In the genomic region with DNA sequence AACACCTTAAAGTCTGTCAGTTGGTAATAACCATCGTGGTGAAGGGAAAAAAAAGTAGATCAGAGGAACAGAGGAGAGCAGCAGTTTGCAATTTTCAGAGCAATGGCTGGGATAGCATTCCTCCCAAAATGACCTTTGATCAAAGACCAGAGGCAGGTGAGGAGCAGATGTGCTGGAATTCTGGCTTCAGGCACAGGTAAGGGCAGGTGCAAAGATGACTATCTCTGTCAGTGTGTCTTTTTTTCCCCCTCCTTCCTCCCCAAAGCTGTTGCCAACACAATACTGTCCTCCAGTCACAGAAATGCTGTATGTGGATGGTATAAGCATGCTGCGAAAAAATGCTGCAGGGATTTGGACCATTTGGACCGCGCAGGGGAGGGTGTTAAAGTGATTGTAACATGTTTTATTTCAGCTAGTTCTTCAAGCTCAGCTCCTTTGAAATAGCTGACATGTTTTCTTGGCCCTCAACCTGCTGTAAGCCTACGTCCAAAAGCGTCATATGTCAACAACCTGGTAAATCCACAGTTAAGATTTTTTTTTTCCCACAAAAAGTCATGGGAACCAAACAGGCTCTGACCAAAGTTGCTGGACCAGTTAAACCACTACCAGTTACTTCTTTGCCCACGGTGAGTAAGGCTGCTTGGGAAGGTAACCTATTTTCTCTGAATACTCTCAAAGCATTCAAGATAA, we compare ENCODE assay signal across 14 cellular contexts.
DNase-seq lines count a peak whose midpoint lies in the region; ATAC-seq, FAIRE-seq and TF ChIP-seq lines count a peak whose summit lies in the region.
"Had no signal": no experiment of that assay in that cellular context is flagged by ENCODE, and none has a peak within 500 bp of the region (broad histone marks: within the 10 kb centered on the region; RNA-seq: fewer than 3 reads in every experiment).

No MANE protein-coding gene starts in this region.

- peak; percentile 44 for FAIRE-seq in keratinocyte (lab: Jason Lieb, UNC)

- 0 out of 2 replicates have a peak, but pooled peaks cover under 1% of the 10 kb centered on the region for H4K20me1 ChIP-seq in IMR-90 (ENCODE audit: insufficient read depth, low read length)
- peaks cover 6% of the 10 kb centered on the region for H4K20me1 ChIP-seq in keratinocyte (ENCODE audit: control insufficient read depth, extremely low read depth, insufficient read depth, low read length)

- peaks cover 78% of the 10 kb centered on the region for H3K4me1 Mint-ChIP-seq in WTC11
- peaks cover 52 to 88% of the 10 kb centered on the region in 2 donors for H3K4me1 Mint-ChIP-seq in stimulated activated naive B cell treated with anti-CD40 and anti-IgM and Interleukin-4, amounts not matched to agents 10 μg/mL and 1 μg/mL and 100 μg/mL, for 72 hours

- H3K4me2 ChIP-seq in IMR-90 (ENCODE audit: low read depth, low read length) (no peak overlapping the region), keratinocyte (ENCODE audit: control insufficient read depth, extremely low read depth, insufficient read depth, low read depth, low read length) (peak overlapping the region; percentile 58)

- no peak overlapping the region for H2AK5ac ChIP-seq in IMR-90 (ENCODE audit: low read depth, low read length)

- H4K8ac ChIP-seq in IMR-90 (ENCODE audit: low read depth in 2 of 2, low read length in 2 of 2): no peak overlapping the region

- H3K27me3 ChIP-seq in IMR-90 (ENCODE audit: control insufficient read depth, insufficient read depth, low read length) (no peaks in the 10 kb centered on the region), keratinocyte (ENCODE audit: control insufficient read depth, extremely low read depth, insufficient read depth, low read length) (no peaks in the 10 kb centered on the region), WERI-Rb-1 (ENCODE audit: insufficient read depth, low read depth, severe bottlenecking) (no peaks in the 10 kb centered on the region)

- H3K36me3 Mint-ChIP-seq in WTC11: no peaks in the 10 kb centered on the region
- peaks cover 22 to 33% of the 10 kb centered on the region in 2 donors for H3K36me3 Mint-ChIP-seq in stimulated activated naive B cell treated with anti-CD40 and anti-IgM and Interleukin-4, amounts not matched to agents 10 μg/mL and 1 μg/mL and 100 μg/mL, for 72 hours

- no peak for ATAC-seq in IMR-90 (ENCODE audit: low read depth)
- ATAC-seq in WTC11: no peak
- ATAC-seq in stimulated activated naive B cell treated with anti-CD40 and anti-IgM and Interleukin-4, amounts not matched to agents 10 μg/mL and 1 μg/mL and 100 μg/mL, for 72 hours (replicated peaks): no peak
- no peak for ATAC-seq in HG03378 (IDR thresholded peaks at IDR 0.05; ENCODE audit: unreplicated experiment)
- ATAC-seq: naive thymus-derived CD4-positive, alpha-beta T cell had no signal

- dilution Hi-C loops in IMR-90 (cut with HindIII; ENCODE audit: low sequenced_read_pairs, unreplicated experiment) (no loop called here), keratinocyte (cut with MboI; ENCODE audit: extremely low pct_ligation_motif_present, low sequenced_read_pairs) (no loop called here)

- no peak overlapping the region for H2BK5ac ChIP-seq in IMR-90 (ENCODE audit: low read depth, low read length, poor library complexity, severe bottlenecking)

- no peaks in the 10 kb centered on the region for H3K79me2 ChIP-seq in keratinocyte (ENCODE audit: control insufficient read depth, insufficient read depth, low read length)

- no peak overlapping the region for H3K4me3 ChIP-seq in IMR-90 (ENCODE audit: insufficient read depth, low read depth, low read length)
- no peak overlapping the region for H3K4me3 ChIP-seq in keratinocyte (ENCODE audit: control insufficient read depth in 2 of 3, extremely low read depth in 1 of 3, insufficient read depth in 2 of 3, low read depth in 1 of 3, low read length in 3 of 3)
- no peak overlapping the region for H3K4me3 ChIP-seq in WERI-Rb-1 (ENCODE audit: low read depth, low read length)

- no peak overlapping the region for H2BK120ac ChIP-seq in IMR-90 (ENCODE audit: low read depth, low read length)

- H3K9me3 Mint-ChIP-seq in WTC11: no peaks in the 10 kb centered on the region
- peaks cover 0 to 2% of the 10 kb centered on the region in 2 donors for H3K9me3 Mint-ChIP-seq in stimulated activated naive B cell treated with anti-CD40 and anti-IgM and Interleukin-4, amounts not matched to agents 10 μg/mL and 1 μg/mL and 100 μg/mL, for 72 hours
- H3K9me3 Mint-ChIP-seq: activated T-helper 2 cell treated with anti-CD3 and anti-CD28 coated beads, Interferon-gamma antibody, Interleukin-2, Interleukin-4, amounts not matched to agents 10 μg/mL and 5 μg/mL and 100 μg/mL, durations not matched to agents 14 hours and 24 hours and 36 hours; dendritic cell treated with granulocyte-macrophage colony-stimulating factor and Interleukin-4, amounts not matched to agents 40 ng/mL and 50 ng/mL, for 4 days; naive thymus-derived CD4-positive, alpha-beta T cell had no signal

- CTCF ChIA-PET in IMR-90 (lab: Yijun Ruan, JAX): interaction anchor here (0.6 to 0.7 kb wide), 2 partner anchors 48 to 98 kb away, joined by 3 read pairs; no protein-coding TSS in a partner anchor
- CTCF ChIA-PET in WTC11 (lab: Charles Lee): interaction anchor here (1.0 to 1.4 kb wide), 2 partner anchors 27 to 163 kb away, joined by 3 to 4 read pairs; no protein-coding TSS in a partner anchor

- H3K9ac ChIP-seq in IMR-90 (ENCODE audit: low read depth, low read length) (no peak overlapping the region), keratinocyte (ENCODE audit: control insufficient read depth, extremely low read depth, insufficient read depth, low read length) (no peak overlapping the region)

- no peak overlapping the region for H2BK15ac ChIP-seq in IMR-90 (ENCODE audit: low read depth, low read length)

- no TSS peak for BruUV-seq in IMR-90 (replicated peaks; lab: Mats Ljungman, UMichigan)

- no peak overlapping the region for H3K4me3 Mint-ChIP-seq in WTC11
- peak overlapping the region in 1 of 2 donors; percentile 52 for H3K4me3 Mint-ChIP-seq in stimulated activated naive B cell treated with anti-CD40 and anti-IgM and Interleukin-4, amounts not matched to agents 10 μg/mL and 1 μg/mL and 100 μg/mL, for 72 hours
- H3K4me3 Mint-ChIP-seq: dendritic cell treated with granulocyte-macrophage colony-stimulating factor and Interleukin-4, amounts not matched to agents 40 ng/mL and 50 ng/mL, for 4 days had no signal

- no peak for TF ChIP-seq CTCF in IMR-90 (conservative IDR thresholded peaks at IDR 0.05; ENCODE audit: low read depth, low read length)
- no peak for TF ChIP-seq CTCF in WTC11 (IDR thresholded peaks at IDR 0.05)
- TF ChIP-seq CTCF in keratinocyte (optimal IDR thresholded peaks at IDR 0.05 in 1 of 3, IDR thresholded peaks at IDR 0.05 in 1 of 3, conservative IDR thresholded peaks at IDR 0.05 in 1 of 3; ENCODE audit: extremely low read depth in 1 of 3, insufficient read depth in 2 of 3, low read length in 3 of 3): no peak
- no peak for TF ChIP-seq CTCF in WERI-Rb-1 (IDR thresholded peaks at IDR 0.05; ENCODE audit: low read depth, low read length)

- H3K27ac ChIP-seq in IMR-90 (ENCODE audit: insufficient read depth, low read length) (no peak overlapping the region), keratinocyte (ENCODE audit: control insufficient read depth, insufficient read depth, low read length) (peak overlapping the region; percentile 16), WERI-Rb-1 (no peak overlapping the region)

- H4K5ac ChIP-seq in IMR-90 (ENCODE audit: low read depth, low read length): no peak overlapping the region

- TF ChIP-seq RAD21 in IMR-90 (IDR thresholded peaks at IDR 0.05; ENCODE audit: low read length): no peak

- DNase-seq in IMR-90 (peak; percentile 17), WTC11 (ENCODE audit: low spot score) (no peak), keratinocyte (ENCODE audit: low read depth, low spot score) (no peak), DMS 273 treated with DMSO at 0.1 percent for 48 hours (lab: John Stamatoyannopoulos, UW) (no peak), WERI-Rb-1 (no peak), NCI-H82 (lab: John Stamatoyannopoulos, UW) (no peak)
- DNase-seq in stimulated activated naive B cell treated with anti-CD40 and anti-IgM and Interleukin-4, amounts not matched to agents 10 μg/mL and 1 μg/mL and 100 μg/mL, for 72 hours: no peak
- DNase-seq: hypothalamus; naive thymus-derived CD4-positive, alpha-beta T cell; NCI-H1694; stimulated activated CD4-positive, alpha-beta T cell treated with anti-CD3 and anti-CD28 coated beads, Interleukin-2, amount 100 ng/mL, for 24 hours had no signal

- H3K18ac ChIP-seq in IMR-90 (ENCODE audit: low read depth, low read length): no peak overlapping the region

- H3K9me1 ChIP-seq in IMR-90 (ENCODE audit: insufficient read depth, low read length) (no peaks in the 10 kb centered on the region), keratinocyte (ENCODE audit: control insufficient read depth, extremely low read depth, insufficient read depth, low read length) (peaks cover 7% of the 10 kb centered on the region)

- no peak overlapping the region for H3K56ac ChIP-seq in IMR-90 (ENCODE audit: extremely low read depth, insufficient read depth, low read length)

- peaks cover 0 to 12% of the 10 kb centered on the region in 2 experiments; a peak in 2 of 4 replicates for H3K79me1 ChIP-seq in IMR-90 (ENCODE audit: low read depth in 1 of 2, low read length in 2 of 2)

- no peak overlapping the region for H4K91ac ChIP-seq in IMR-90 (ENCODE audit: insufficient read depth, low read depth, low read length)

- no peak overlapping the region for H2BK20ac ChIP-seq in IMR-90 (ENCODE audit: low read depth, low read length)

- peak overlapping the region; percentile 40; the same call in 1 of the 2 replicates for H3K27ac Mint-ChIP-seq in WTC11
- H3K27ac Mint-ChIP-seq in stimulated activated naive B cell treated with anti-CD40 and anti-IgM and Interleukin-4, amounts not matched to agents 10 μg/mL and 1 μg/mL and 100 μg/mL, for 72 hours: peak overlapping the region; percentile 43
- H3K27ac Mint-ChIP-seq: activated T-helper 2 cell treated with anti-CD3 and anti-CD28 coated beads, Interferon-gamma antibody, Interleukin-2, Interleukin-4, amounts not matched to agents 10 μg/mL and 5 μg/mL and 100 μg/mL, durations not matched to agents 14 hours and 24 hours and 36 hours; dendritic cell treated with granulocyte-macrophage colony-stimulating factor and Interleukin-4, amounts not matched to agents 40 ng/mL and 50 ng/mL, for 4 days had no signal

- H3K27me3 Mint-ChIP-seq in WTC11 (ENCODE audit: low read depth): no peaks in the 10 kb centered on the region
- H3K27me3 Mint-ChIP-seq in stimulated activated naive B cell treated with anti-CD40 and anti-IgM and Interleukin-4, amounts not matched to agents 10 μg/mL and 1 μg/mL and 100 μg/mL, for 72 hours: no peaks in the 10 kb centered on the region
- H3K27me3 Mint-ChIP-seq: dendritic cell treated with granulocyte-macrophage colony-stimulating factor and Interleukin-4, amounts not matched to agents 40 ng/mL and 50 ng/mL, for 4 days; naive thymus-derived CD4-positive, alpha-beta T cell had no signal

- POLR2A ChIA-PET in IMR-90 (lab: Charles Lee; ENCODE audit: unreplicated experiment): no interaction called here
- POLR2A ChIA-PET in WTC11 (lab: Charles Lee): no interaction called here

- WGBS in IMR-90 (ENCODE audit: extremely low coverage in 2 of 2, insufficient read length in 1 of 2), 2 experiments: no CpG with 5 or more reads among the region's 7 CpGs

- in situ Hi-C loops in IMR-90 (cut with MboI; ENCODE audit: low sequenced_read_pairs): no loop called here

- H3K4me1 ChIP-seq in IMR-90 (ENCODE audit: control insufficient read depth, insufficient read depth, low read length) (no peaks in the 10 kb centered on the region), keratinocyte (ENCODE audit: control insufficient read depth, extremely low read depth, insufficient read depth, low read length) (peaks cover 22% of the 10 kb centered on the region)

- H3K14ac ChIP-seq in IMR-90 (replicated peaks; ENCODE audit: low read depth, low read length): no peak overlapping the region

- no peak for TF ChIP-seq POLR2A in IMR-90 (IDR thresholded peaks at IDR 0.05; ENCODE audit: low read depth, low read length)

- H3K4ac ChIP-seq in IMR-90 (ENCODE audit: low read depth, low read length): no peak overlapping the region

- intact Hi-C loops in IMR-90 (cut with micrococcal nuclease): no loop called here

- H2AFZ ChIP-seq in IMR-90 (replicated peaks; ENCODE audit: low read length, poor library complexity): no peak overlapping the region
- no peak overlapping the region for H2AFZ ChIP-seq in keratinocyte (ENCODE audit: control insufficient read depth, low read length)

- H2AK9ac ChIP-seq in IMR-90 (replicated peaks; ENCODE audit: low read depth, low read length, poor library complexity): no peak overlapping the region

- no peaks in the 10 kb centered on the region for H3K9me3 ChIP-seq in IMR-90 (ENCODE audit: control insufficient read depth, insufficient read depth, low read length)
- no peaks in the 10 kb centered on the region for H3K9me3 ChIP-seq in keratinocyte (ENCODE audit: control insufficient read depth, low read depth, low read length)
- H3K9me3 ChIP-seq in WERI-Rb-1 (ENCODE audit: severe bottlenecking): no peaks in the 10 kb centered on the region

- H3K36me3 ChIP-seq in IMR-90 (ENCODE audit: control insufficient read depth, insufficient read depth, low read length) (no peaks in the 10 kb centered on the region), keratinocyte (ENCODE audit: control insufficient read depth in 2 of 2, extremely low read depth in 1 of 2, insufficient read depth in 2 of 2, low read length in 2 of 2) (no peaks in the 10 kb centered on the region), WERI-Rb-1 (no peaks in the 10 kb centered on the region)

- no peak overlapping the region for H3K23ac ChIP-seq in IMR-90 (ENCODE audit: low read depth, low read length)
